Comparison of ENCODE assay signal across 9 cellular contexts in the genomic region with DNA sequence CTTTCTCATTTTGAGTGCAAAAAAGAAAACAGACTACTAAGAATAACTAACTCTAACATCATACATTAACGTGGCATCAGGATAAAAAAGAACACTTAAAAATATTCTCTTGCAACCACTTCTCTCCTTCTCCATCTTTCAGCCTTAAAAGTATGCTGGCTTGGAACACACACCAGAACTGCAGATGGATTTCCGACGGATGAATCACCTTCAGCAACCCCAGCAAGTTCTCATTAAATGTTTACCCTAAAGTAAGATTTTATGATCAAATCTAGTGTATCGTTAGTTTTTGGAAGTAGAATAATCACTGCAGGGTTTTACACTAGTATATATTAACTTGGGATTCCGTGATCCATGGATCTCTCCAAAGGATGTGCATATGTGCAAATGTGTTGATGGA. TPM values are rescaled to one million over a fixed set of nuclear protein-coding genes. Genes with fewer than 3 reads are reported as not detected.
DNase-seq lines count a peak whose midpoint lies in the region; ATAC-seq and TF ChIP-seq lines count a peak whose summit lies in the region.
"Had no signal": no experiment of that assay in that cellular context is flagged by ENCODE, and none has a peak within 500 bp of the region (broad histone marks: within the 10 kb centered on the region; RNA-seq: fewer than 3 reads in every experiment).

No MANE protein-coding gene starts in this region.

- H3K4me1 ChIP-seq in PC-3 (ENCODE audit: insufficient read depth, low read length) = peaks cover 42% of the 10 kb centered on the region

- BruUV-seq in PC-3 (replicated peaks; lab: Mats Ljungman, UMichigan) = no TSS peak

- peaks cover 22% of the 10 kb centered on the region for H3K79me2 ChIP-seq in PC-3 (ENCODE audit: low read length)

- H3K4me2 ChIP-seq in PC-3 (ENCODE audit: low read length) = peak overlapping the region; percentile 89

- intact Hi-C loops in PC-3 (cut with micrococcal nuclease) = loop anchor here (2.0 kb wide), 1 partner anchor 169 kb away; no protein-coding TSS in a partner anchor

- H3K9me3 ChIP-seq in PC-3 (ENCODE audit: low read length) = no peaks in the 10 kb centered on the region

- H4K20me1 ChIP-seq in PC-3 (ENCODE audit: low read length) = no peaks in the 10 kb centered on the region

- TF ChIP-seq CTCF in GM12864 (IDR thresholded peaks at IDR 0.05; ENCODE audit: low read depth, low read length, missing control alignments) (no peak), PC-3 (conservative IDR thresholded peaks at IDR 0.05; ENCODE audit: low read depth, low read length) (no peak), epithelial cell of proximal tubule (conservative IDR thresholded peaks at IDR 0.05; ENCODE audit: low read depth, low read length) (no peak), retinal pigment epithelial cell (conservative IDR thresholded peaks at IDR 0.05; ENCODE audit: low read depth, low read length) (no peak)

- H3F3A ChIP-seq in PC-3 (ENCODE audit: low read length, unreplicated experiment) = no peaks in the 10 kb centered on the region

- DNase-seq in GM12864 (ENCODE audit: low read depth) (no peak), PC-3 (peak; percentile 58), epithelial cell of proximal tubule (ENCODE audit: low read depth) (no peak), retinal pigment epithelial cell (ENCODE audit: low read depth) (peak; percentile 26), NCI-H510A treated with DMSO at 0.1 percent for 48 hours (lab: John Stamatoyannopoulos, UW) (no peak), H4 (ENCODE audit: low spot score) (no peak)
- DNase-seq in stimulated activated CD8-positive, alpha-beta memory T cell treated with anti-CD3 and anti-CD28 coated beads, Interleukin-4, amount 100 ng/mL, for 48 hours = no peak
- DNase-seq: KG1 had no signal

- H3K9ac ChIP-seq in PC-3 (ENCODE audit: low read length) = no peak overlapping the region

- H3K27ac ChIP-seq in PC-3 (ENCODE audit: low read length) = no peak overlapping the region

- ATAC-seq in PC-3 (0 out of 2 replicates have a peak, but pooled peaks have one; percentile 4), HG03565 (IDR thresholded peaks at IDR 0.05; ENCODE audit: unreplicated experiment) (no peak)

- H3K4me3 ChIP-seq in GM12864 (ENCODE audit: low read depth, low read length) = peak overlapping the region; percentile 75
- peak overlapping the region; percentile 82 for H3K4me3 ChIP-seq in PC-3 (ENCODE audit: low read length)
- H3K4me3 ChIP-seq in epithelial cell of proximal tubule (ENCODE audit: low read depth, low read length) = peak overlapping the region; percentile 74
- peak overlapping the region; percentile 64 for H3K4me3 ChIP-seq in retinal pigment epithelial cell (ENCODE audit: low read length)

- no peak overlapping the region for H2AFZ ChIP-seq in PC-3 (ENCODE audit: low read length)

- no peaks in the 10 kb centered on the region for H3K9me2 ChIP-seq in PC-3 (replicated peaks; ENCODE audit: low read length)

- POLR2A ChIA-PET in PC-3 (lab: Charles Lee; ENCODE audit: unreplicated experiment) = no interaction called here

- H3K27me3 ChIP-seq in PC-3 (ENCODE audit: low read length) = no peaks in the 10 kb centered on the region

- CTCF ChIA-PET in PC-3 (lab: Charles Lee) = interaction anchor here (0.6 kb wide), 1 partner anchor 38 kb away, joined by 6 read pairs; no protein-coding TSS in a partner anchor

- no peaks in the 10 kb centered on the region; the same call in 1 of the 2 replicates for H3K36me3 ChIP-seq in PC-3 (ENCODE audit: low read depth, low read length)

RNA-seq across cellular contexts. Expression of a gene that starts 1.2 kb away (rescaled TPM):
- total RNA-seq in PC-3 (2014; rRNA removed) = 29.6 and 44.5 TPM in 2 replicates
- total RNA-seq in epithelial cell of proximal tubule = 10.9 and 17.3 TPM in 2 replicates
- 0.06 and 0.12 TPM in 2 replicates for total RNA-seq in H4 (2014; rRNA removed; shearing (Covaris generic))

RNA-seq across cellular contexts. Expression of a gene that starts 50.8 kb away (rescaled TPM):
- total RNA-seq in PC-3 (2014; rRNA removed) = 246 and 253 TPM in 2 replicates
- total RNA-seq in epithelial cell of proximal tubule = 119 and 122 TPM in 2 replicates
- total RNA-seq in H4 (2014; rRNA removed; shearing (Covaris generic)) = 364 and 433 TPM in 2 replicates

RNA-seq across cellular contexts. Expression of a gene that starts 56.2 kb away (rescaled TPM):
- 3.4 and 9.5 TPM in 2 replicates for total RNA-seq in PC-3 (2014; rRNA removed)
- total RNA-seq in epithelial cell of proximal tubule = 1.9 and 2.2 TPM in 2 replicates
- total RNA-seq in H4 (2014; rRNA removed; shearing (Covaris generic)) = 0.21 and 2.7 TPM in 2 replicates

Comparison
In these comparisons a context has a peak if more than half of its experiments do, and no peak if none do; other contexts are left out.
1. DNase-seq: peak in PC-3 (single experiment) and retinal pigment epithelial cell (single experiment); none in GM12864 (single experiment), epithelial cell of proximal tubule (single experiment), stimulated activated CD8-positive, alpha-beta memory T cell treated with anti-CD3 and anti-CD28 coated beads, Interleukin-4, amount 100 ng/mL, for 48 hours (single experiment), NCI-H510A treated with DMSO at 0.1 percent for 48 hours (single experiment) and H4 (single experiment).
2. RNA of a gene that starts 1.2 kb away (total RNA-seq): 29.6 to 44.5 TPM in PC-3 and 10.9 to 17.3 TPM in epithelial cell of proximal tubule; 0.06 to 0.12 TPM in H4; every median in the first group is over 10 times any median in the second.
3. Peak in every context shown above with its lines, with median percentiles within 50 percentile points of each other: H3K4me3 ChIP-seq.